In the genomic region with DNA sequence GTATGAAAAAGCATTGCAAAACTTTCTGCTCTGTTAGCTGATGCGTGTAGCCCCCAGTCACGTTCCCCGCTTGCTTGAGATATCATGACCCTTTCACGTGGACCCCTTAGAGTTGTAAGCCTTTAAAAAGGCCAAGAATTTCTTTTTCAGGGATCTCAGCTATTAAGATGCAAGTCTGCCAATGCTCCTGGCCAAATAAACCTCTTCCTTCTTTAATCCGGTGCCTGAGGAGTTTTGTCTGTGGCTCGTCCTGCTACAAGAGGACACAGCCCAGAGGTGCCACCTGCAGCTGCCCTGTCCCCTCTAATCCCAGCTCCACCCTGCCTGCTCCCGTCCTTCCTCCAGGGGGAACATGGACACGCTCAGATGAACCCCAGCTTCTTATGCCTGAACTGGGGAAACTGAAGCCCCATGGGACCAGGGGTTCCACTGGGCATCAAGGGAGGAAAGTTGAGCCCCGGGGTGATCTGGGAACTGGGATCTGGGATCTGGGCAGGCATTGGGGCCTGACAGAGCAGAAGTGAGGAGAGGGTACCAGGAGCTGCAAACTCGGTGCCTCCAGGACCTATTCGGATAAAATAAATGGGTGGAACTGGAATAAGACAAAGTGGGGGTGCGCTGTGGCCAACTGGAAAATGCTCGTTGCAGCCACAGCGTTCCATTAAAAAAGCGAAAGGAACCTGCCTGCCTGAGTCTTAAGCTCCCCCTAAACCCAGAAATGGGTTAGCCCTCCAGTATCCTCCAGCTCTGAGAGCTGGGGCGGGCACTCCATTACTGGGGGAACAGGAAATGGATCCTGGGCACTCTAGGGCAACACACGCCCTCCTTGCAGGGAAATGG, we compare ENCODE assay signal across 1 cellular context.
A peak's percentile ranks its signal among the peaks of the same experiment; 100 is the strongest.
TF ChIP-seq lines count a peak whose summit lies in the region.

No MANE protein-coding gene starts in this region.

TF ChIP-seq in H1, 55 proteins besides CTCF, POLR2A, EP300 and RAD21:
- TF ChIP-seq BCL11A (IDR thresholded peaks at IDR 0.05; ENCODE audit: low read depth in 2 of 2, low read length in 2 of 2) (no peak), JUND (IDR thresholded peaks at IDR 0.05; ENCODE audit: low read length) (0 out of 2 replicates have a peak, but pooled peaks have one; percentile 59), KDM4A (IDR thresholded peaks at IDR 0.05; ENCODE audit: low read depth, low read length, severe bottlenecking) (no peak), YY1 (IDR thresholded peaks at IDR 0.05; ENCODE audit: low read depth, low read length) (no peak), PHF8 (conservative IDR thresholded peaks at IDR 0.05; ENCODE audit: low read depth, low read length) (no peak), EZH2 (IDR thresholded peaks at IDR 0.05; ENCODE audit: low read depth, low read length, severe bottlenecking) (no peak), RFX5 (IDR thresholded peaks at IDR 0.05; ENCODE audit: borderline replicate concordance, low read depth, low read length) (no peak), RXRA (IDR thresholded peaks at IDR 0.05; ENCODE audit: insufficient read depth, low read depth, low read length) (no peak), GTF2F1 (IDR thresholded peaks at IDR 0.05; ENCODE audit: borderline replicate concordance, low read depth, low read length) (no peak), CHD1 (IDR thresholded peaks at IDR 0.05; ENCODE audit: low read depth, low read length) (peak; percentile 65), ASH2L (IDR thresholded peaks at IDR 0.05; ENCODE audit: low read length) (no peak)
- TF ChIP-seq, protein P1, sequence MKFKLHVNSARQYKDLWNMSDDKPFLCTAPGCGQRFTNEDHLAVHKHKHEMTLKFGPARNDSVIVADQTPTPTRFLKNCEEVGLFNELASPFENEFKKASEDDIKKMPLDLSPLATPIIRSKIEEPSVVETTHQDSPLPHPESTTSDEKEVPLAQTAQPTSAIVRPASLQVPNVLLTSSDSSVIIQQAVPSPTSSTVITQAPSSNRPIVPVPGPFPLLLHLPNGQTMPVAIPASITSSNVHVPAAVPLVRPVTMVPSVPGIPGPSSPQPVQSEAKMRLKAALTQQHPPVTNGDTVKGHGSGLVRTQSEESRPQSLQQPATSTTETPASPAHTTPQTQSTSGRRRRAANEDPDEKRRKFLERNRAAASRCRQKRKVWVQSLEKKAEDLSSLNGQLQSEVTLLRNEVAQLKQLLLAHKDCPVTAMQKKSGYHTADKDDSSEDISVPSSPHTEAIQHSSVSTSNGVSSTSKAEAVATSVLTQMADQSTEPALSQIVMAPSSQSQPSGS (IDR thresholded peaks at IDR 0.05; ENCODE audit: low read length) = 0 out of 2 replicates have a peak, but pooled peaks have one; percentile 1
TF ChIP-seq in H1: peak in this region for 3.
